In the genomic region with DNA sequence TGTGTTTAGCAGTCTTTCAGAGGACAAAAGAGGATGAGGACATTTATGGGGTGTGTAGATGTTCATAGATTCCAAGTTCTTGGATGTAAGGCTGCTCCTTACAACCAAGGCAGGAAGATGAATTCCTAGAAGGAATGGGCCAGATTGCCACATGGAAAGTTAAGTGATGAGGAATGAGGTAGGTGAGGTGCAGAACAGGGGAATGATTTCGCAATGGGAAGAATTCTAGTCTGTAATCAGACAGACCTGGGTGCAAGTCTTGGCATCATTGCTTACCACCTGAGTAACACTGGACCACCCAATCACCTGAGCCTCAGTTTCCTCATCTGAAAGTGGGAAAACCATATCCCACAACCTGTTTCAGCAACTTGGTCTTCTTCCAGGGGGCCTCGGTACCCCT, we compare ENCODE assay signal across 30 cellular contexts.
"Had no signal": no experiment of that assay in that cellular context is flagged by ENCODE, and none has a peak within 500 bp of the region (broad histone marks: within the 10 kb centered on the region; RNA-seq: fewer than 3 reads in every experiment).

No MANE protein-coding gene starts in this region.

- H3K36me3 ChIP-seq: brain microvascular endothelial cell, colonic mucosa, WERI-Rb-1 had no signal

- H3K27ac ChIP-seq: brain microvascular endothelial cell, colonic mucosa, WERI-Rb-1 had no signal

- FAIRE-seq: astrocyte, endometrium, endothelial cell of umbilical vein, frontal cortex had no signal

- H3K4me1 ChIP-seq: colonic mucosa had no signal

- H3K9me3 ChIP-seq: colonic mucosa had no signal

- H3K27me3 ChIP-seq: brain microvascular endothelial cell, colonic mucosa had no signal

- H3K4me3 ChIP-seq: colonic mucosa had no signal

- ATAC-seq: activated CD4-positive, CD25-positive, alpha-beta regulatory T cell treated with anti-CD3 and anti-CD28 coated beads, Interleukin-2, amount 50 U/mL, for 24 hours; activated CD8-positive, alpha-beta T cell treated with anti-CD3 and anti-CD28 coated beads for 36 hours; activated T-cell treated with anti-CD3 and anti-CD28 coated beads, Interleukin-2, amount 50 U/mL, for 4 hours; activated T-helper 17 cell treated with anti-CD3 and anti-CD28 coated beads, Interleukin-2, amount 50 U/mL, for 72 hours; esophagus mucosa; T-helper 17 cell had no signal

- DNase-seq: activated B cell treated with CpG ODN at 0.5 μM for 24 hours; activated CD4-positive, alpha-beta T cell treated with anti-CD3 and anti-CD28 coated beads for 48 hours; activated CD4-positive, alpha-beta T cell treated with anti-CD3 and anti-CD28 coated beads, Interleukin-2, amount 50 U/mL, for 1 hour; activated CD4-positive, alpha-beta T cell treated with anti-CD3 and anti-CD28 coated beads, Interleukin-2, amount 50 U/mL, for 48 hours; activated CD8-positive, alpha-beta memory T cell treated with anti-CD3 and anti-CD28 coated beads for 24 hours; activated CD8-positive, alpha-beta T cell treated with anti-CD3 and anti-CD28 coated beads for 36 hours; activated effector memory CD4-positive, alpha-beta T cell treated with Interleukin-2 at 50 U/mL for 16 hours; activated gamma-delta T cell treated with Interleukin-2 at 50 U/mL for 16 hours; activated naive CD4-positive, alpha-beta T cell treated with anti-CD3 and anti-CD28 coated beads, Interleukin-2, amount 50 U/mL, for 16 hours; activated naive CD4-positive, alpha-beta T cell treated with Interleukin-2 at 50 U/mL for 16 hours; activated T-cell treated with anti-CD3 and anti-CD28 coated beads, Interleukin-2, amount 50 U/mL, for 4 hours; amniotic stem cell; anterior cingulate cortex; brain microvascular endothelial cell; caudate nucleus; cerebellar nuclear complex; colonic mucosa; effector CD8-positive, alpha-beta T cell; foreskin fibroblast; head of caudate nucleus; T-helper 17 cell; T1000; WERI-Rb-1 had no signal
